ENCODE assay signal across 1 cellular context in the genomic region with DNA sequence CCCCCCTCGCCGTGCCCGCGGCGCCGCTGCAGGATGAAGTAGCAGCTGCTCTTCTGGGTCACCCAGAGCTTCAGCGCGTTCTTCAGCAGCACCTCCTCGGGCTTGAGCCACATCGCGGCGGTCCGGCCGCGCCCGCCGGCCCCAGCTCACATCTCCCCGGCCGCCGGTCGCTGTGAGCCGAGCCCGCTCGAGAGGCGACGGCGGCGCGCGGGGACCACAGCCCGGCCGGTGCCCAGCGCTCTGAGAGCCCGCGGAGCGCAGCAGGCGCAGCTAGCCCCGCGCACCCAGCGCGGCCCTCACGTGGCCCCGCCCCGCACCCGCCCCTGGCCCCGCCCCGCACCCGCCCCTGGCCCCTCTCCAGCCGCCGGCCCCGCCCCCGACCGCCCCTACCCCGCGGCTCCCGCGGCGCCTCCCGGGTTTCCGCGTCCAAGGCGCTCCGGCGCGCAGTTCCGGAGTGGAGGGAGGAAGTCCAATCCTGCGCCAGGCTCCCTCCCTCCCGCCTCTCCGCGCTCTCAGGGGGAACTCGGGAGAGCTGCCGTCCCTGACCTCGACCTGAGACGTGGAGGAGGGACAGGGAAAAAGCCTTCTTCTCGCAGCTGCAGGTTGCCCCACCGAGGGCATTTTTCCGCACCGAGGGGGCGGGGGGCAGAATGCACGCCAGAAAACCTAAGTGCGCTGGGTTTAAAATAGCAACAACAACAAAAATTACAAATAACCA.
TF ChIP-seq lines count a peak whose summit lies in the region.

A gene (minus strand): TSS at position 242 of the 718 bp plus-strand sequence. CDS start 129 bp downstream, at position 113.

TF ChIP-seq in HepG2, 621 proteins besides CTCF, POLR2A, EP300 and RAD21 (continued from another document and continues in another):
- TF ChIP-seq, protein P1, sequence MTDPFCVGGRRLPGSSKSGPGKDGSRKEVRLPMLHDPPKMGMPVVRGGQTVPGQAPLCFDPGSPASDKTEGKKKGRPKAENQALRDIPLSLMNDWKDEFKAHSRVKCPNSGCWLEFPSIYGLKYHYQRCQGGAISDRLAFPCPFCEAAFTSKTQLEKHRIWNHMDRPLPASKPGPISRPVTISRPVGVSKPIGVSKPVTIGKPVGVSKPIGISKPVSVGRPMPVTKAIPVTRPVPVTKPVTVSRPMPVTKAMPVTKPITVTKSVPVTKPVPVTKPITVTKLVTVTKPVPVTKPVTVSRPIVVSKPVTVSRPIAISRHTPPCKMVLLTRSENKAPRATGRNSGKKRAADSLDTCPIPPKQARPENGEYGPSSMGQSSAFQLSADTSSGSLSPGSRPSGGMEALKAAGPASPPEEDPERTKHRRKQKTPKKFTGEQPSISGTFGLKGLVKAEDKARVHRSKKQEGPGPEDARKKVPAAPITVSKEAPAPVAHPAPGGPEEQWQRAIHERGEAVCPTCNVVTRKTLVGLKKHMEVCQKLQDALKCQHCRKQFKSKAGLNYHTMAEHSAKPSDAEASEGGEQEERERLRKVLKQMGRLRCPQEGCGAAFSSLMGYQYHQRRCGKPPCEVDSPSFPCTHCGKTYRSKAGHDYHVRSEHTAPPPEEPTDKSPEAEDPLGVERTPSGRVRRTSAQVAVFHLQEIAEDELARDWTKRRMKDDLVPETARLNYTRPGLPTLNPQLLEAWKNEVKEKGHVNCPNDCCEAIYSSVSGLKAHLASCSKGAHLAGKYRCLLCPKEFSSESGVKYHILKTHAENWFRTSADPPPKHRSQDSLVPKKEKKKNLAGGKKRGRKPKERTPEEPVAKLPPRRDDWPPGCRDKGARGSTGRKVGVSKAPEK (CRISPR knock-in tag; IDR thresholded peaks at IDR 0.05; ENCODE audit: borderline replicate concordance), result no peak
- TF ChIP-seq HOXA5 (CRISPR knock-in tag; IDR thresholded peaks at IDR 0.05), result no peak
- TF ChIP-seq DPF2 (CRISPR knock-in tag; IDR thresholded peaks at IDR 0.05; ENCODE audit: borderline replicate concordance, low read depth), result no peak
- TF ChIP-seq ZEB1 (IDR thresholded peaks at IDR 0.05; ENCODE audit: insufficient replicate concordance, low read depth), result no peak
- no peak; the same call in 1 of the 2 replicates for TF ChIP-seq KDM5B (CRISPR knock-in tag; IDR thresholded peaks at IDR 0.05; ENCODE audit: borderline replicate concordance)
- TF ChIP-seq ZNF354B (CRISPR knock-in tag; IDR thresholded peaks at IDR 0.05), result 0 out of 2 replicates have a peak, but pooled peaks have one; percentile 49
- TF ChIP-seq, protein P2, sequence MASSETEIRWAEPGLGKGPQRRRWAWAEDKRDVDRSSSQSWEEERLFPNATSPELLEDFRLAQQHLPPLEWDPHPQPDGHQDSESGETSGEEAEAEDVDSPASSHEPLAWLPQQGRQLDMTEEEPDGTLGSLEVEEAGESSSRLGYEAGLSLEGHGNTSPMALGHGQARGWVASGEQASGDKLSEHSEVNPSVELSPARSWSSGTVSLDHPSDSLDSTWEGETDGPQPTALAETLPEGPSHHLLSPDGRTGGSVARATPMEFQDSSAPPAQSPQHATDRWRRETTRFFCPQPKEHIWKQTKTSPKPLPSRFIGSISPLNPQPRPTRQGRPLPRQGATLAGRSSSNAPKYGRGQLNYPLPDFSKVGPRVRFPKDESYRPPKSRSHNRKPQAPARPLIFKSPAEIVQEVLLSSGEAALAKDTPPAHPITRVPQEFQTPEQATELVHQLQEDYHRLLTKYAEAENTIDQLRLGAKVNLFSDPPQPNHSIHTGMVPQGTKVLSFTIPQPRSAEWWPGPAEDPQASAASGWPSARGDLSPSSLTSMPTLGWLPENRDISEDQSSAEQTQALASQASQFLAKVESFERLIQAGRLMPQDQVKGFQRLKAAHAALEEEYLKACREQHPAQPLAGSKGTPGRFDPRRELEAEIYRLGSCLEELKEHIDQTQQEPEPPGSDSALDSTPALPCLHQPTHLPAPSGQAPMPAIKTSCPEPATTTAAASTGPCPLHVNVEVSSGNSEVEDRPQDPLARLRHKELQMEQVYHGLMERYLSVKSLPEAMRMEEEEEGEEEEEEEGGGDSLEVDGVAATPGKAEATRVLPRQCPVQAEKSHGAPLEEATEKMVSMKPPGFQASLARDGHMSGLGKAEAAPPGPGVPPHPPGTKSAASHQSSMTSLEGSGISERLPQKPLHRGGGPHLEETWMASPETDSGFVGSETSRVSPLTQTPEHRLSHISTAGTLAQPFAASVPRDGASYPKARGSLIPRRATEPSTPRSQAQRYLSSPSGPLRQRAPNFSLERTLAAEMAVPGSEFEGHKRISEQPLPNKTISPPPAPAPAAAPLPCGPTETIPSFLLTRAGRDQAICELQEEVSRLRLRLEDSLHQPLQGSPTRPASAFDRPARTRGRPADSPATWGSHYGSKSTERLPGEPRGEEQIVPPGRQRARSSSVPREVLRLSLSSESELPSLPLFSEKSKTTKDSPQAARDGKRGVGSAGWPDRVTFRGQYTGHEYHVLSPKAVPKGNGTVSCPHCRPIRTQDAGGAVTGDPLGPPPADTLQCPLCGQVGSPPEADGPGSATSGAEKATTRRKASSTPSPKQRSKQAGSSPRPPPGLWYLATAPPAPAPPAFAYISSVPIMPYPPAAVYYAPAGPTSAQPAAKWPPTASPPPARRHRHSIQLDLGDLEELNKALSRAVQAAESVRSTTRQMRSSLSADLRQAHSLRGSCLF (CRISPR knock-in tag; IDR thresholded peaks at IDR 0.05; ENCODE audit: borderline replicate concordance), result no peak
- TF ChIP-seq ZMAT3 (CRISPR knock-in tag; conservative IDR thresholded peaks at IDR 0.05), result no peak; the same call in 1 of the 2 replicates
- 0 out of 2 replicates have a peak, but pooled peaks have one; percentile 21 for TF ChIP-seq MYC (CRISPR knock-in tag; IDR thresholded peaks at IDR 0.05; ENCODE audit: borderline replicate concordance)
- TF ChIP-seq ZNF510 (CRISPR knock-in tag; IDR thresholded peaks at IDR 0.05; ENCODE audit: low read depth), result no peak
- no peak for TF ChIP-seq HNRNPUL1 (IDR thresholded peaks at IDR 0.05; ENCODE audit: low read depth, low read length)
- TF ChIP-seq MAF1 (CRISPR knock-in tag; IDR thresholded peaks at IDR 0.05; ENCODE audit: borderline replicate concordance), result no peak
- no peak for TF ChIP-seq HNRNPK (IDR thresholded peaks at IDR 0.05; ENCODE audit: low read depth, low read length, poor library complexity, severe bottlenecking)
- TF ChIP-seq, protein P3, sequence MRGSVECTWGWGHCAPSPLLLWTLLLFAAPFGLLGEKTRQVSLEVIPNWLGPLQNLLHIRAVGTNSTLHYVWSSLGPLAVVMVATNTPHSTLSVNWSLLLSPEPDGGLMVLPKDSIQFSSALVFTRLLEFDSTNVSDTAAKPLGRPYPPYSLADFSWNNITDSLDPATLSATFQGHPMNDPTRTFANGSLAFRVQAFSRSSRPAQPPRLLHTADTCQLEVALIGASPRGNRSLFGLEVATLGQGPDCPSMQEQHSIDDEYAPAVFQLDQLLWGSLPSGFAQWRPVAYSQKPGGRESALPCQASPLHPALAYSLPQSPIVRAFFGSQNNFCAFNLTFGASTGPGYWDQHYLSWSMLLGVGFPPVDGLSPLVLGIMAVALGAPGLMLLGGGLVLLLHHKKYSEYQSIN (CRISPR knock-in tag; IDR thresholded peaks at IDR 0.05; ENCODE audit: borderline replicate concordance), result no peak
- TF ChIP-seq PAX8 (CRISPR knock-in tag; IDR thresholded peaks at IDR 0.05; ENCODE audit: borderline replicate concordance), result no peak
- TF ChIP-seq DNMT3B (CRISPR knock-in tag; conservative IDR thresholded peaks at IDR 0.05), result no peak
- TF ChIP-seq ETV5 (CRISPR knock-in tag; IDR thresholded peaks at IDR 0.05; ENCODE audit: borderline replicate concordance), result peak; percentile 89
- no peak for TF ChIP-seq SOX13 (IDR thresholded peaks at IDR 0.05)
- peak in 1 of 2 experiments; percentile 56; a peak in 1 of 4 replicates for TF ChIP-seq SOX13 (CRISPR knock-in tag; conservative IDR thresholded peaks at IDR 0.05 in 1 of 2, IDR thresholded peaks at IDR 0.05 in 1 of 2)
- TF ChIP-seq ZNF674 (CRISPR knock-in tag; IDR thresholded peaks at IDR 0.05; ENCODE audit: low read depth), result 0 out of 2 replicates have a peak, but pooled peaks have one; percentile 68
- TF ChIP-seq SRY (CRISPR knock-in tag; IDR thresholded peaks at IDR 0.05), result no peak; the same call in 1 of the 2 replicates
- TF ChIP-seq, protein P4, sequence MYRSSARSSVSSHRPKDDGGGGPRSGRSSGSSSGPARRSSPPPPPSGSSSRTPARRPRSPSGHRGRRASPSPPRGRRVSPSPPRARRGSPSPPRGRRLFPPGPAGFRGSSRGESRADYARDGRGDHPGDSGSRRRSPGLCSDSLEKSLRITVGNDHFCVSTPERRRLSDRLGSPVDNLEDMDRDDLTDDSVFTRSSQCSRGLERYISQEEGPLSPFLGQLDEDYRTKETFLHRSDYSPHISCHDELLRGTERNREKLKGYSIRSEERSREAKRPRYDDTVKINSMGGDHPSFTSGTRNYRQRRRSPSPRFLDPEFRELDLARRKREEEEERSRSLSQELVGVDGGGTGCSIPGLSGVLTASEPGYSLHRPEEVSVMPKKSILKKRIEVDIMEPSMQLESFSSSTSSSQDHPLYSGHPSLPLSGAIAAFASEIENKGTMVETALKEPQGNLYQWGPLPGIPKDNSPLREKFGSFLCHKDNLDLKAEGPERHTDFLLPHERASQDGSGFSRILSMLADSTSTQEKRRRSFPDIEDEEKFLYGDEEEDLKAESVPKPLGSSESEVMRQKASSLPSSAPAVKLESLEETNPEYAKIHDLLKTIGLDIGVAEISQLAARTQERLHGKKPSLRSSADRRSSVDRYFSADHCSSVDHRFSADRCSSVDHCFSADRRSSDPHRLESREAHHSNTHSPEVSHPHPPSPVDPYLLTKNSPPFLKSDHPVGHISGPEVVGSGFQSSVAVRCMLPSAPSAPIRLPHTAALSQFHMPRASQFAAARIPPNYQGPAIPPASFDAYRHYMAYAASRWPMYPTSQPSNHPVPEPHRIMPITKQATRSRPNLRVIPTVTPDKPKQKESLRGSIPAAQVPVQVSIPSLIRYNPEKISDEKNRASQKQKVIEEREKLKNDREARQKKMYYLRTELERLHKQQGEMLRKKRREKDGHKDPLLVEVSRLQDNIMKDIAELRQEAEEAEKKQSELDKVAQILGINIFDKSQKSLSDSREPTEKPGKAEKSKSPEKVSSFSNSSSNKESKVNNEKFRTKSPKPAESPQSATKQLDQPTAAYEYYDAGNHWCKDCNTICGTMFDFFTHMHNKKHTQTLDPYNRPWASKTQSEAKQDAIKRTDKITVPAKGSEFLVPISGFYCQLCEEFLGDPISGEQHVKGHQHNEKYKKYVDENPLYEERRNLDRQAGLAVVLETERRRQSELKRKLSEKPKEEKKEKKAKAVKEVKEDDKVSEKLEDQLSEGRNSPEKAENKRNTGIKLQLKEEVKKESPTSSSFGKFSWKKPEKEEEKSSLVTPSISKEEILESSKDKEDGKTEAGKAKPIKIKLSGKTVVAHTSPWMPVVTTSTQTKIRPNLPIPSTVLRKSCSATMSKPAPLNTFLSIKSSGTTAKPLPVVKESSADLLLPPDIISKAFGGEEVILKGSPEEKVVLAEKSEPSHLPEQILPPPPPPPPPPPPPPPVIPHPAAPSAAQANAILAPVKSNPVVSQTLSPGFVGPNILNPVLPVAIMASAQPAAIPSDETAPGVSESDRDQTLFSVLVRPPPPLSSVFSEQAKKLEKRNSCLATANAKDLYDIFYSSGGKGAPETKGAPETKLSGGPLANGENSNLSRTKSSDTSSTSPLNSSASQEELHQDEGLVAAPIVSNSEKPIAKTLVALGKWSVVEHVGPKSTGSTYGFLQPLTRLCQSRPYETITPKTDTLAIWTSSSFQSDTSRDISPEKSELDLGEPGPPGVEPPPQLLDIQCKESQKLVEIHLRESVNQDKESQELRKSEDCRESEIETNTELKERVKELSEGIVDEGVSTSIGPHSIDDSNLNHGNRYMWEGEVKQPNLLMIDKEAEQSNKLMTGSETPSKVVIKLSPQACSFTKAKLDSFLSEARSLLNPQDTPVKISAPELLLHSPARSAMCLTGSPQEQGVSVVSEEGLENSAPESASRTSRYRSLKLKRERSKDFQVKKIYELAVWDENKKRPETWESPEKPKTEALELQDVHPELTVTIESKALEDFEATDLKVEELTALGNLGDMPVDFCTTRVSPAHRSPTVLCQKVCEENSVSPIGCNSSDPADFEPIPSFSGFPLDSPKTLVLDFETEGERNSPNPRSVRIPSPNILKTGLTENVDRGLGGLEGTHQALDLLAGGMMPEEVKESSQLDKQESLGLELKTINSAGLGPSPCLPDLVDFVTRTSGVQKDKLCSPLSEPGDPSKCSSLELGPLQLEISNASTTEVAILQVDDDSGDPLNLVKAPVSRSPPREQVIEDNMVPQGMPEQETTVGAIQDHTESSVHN (CRISPR knock-in tag; IDR thresholded peaks at IDR 0.05), result no peak
- no peak for TF ChIP-seq ZNF713 (CRISPR knock-in tag; IDR thresholded peaks at IDR 0.05)
- TF ChIP-seq, protein P5, sequence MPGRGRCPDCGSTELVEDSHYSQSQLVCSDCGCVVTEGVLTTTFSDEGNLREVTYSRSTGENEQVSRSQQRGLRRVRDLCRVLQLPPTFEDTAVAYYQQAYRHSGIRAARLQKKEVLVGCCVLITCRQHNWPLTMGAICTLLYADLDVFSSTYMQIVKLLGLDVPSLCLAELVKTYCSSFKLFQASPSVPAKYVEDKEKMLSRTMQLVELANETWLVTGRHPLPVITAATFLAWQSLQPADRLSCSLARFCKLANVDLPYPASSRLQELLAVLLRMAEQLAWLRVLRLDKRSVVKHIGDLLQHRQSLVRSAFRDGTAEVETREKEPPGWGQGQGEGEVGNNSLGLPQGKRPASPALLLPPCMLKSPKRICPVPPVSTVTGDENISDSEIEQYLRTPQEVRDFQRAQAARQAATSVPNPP (CRISPR knock-in tag; IDR thresholded peaks at IDR 0.05), result no peak
- TF ChIP-seq, protein P6, sequence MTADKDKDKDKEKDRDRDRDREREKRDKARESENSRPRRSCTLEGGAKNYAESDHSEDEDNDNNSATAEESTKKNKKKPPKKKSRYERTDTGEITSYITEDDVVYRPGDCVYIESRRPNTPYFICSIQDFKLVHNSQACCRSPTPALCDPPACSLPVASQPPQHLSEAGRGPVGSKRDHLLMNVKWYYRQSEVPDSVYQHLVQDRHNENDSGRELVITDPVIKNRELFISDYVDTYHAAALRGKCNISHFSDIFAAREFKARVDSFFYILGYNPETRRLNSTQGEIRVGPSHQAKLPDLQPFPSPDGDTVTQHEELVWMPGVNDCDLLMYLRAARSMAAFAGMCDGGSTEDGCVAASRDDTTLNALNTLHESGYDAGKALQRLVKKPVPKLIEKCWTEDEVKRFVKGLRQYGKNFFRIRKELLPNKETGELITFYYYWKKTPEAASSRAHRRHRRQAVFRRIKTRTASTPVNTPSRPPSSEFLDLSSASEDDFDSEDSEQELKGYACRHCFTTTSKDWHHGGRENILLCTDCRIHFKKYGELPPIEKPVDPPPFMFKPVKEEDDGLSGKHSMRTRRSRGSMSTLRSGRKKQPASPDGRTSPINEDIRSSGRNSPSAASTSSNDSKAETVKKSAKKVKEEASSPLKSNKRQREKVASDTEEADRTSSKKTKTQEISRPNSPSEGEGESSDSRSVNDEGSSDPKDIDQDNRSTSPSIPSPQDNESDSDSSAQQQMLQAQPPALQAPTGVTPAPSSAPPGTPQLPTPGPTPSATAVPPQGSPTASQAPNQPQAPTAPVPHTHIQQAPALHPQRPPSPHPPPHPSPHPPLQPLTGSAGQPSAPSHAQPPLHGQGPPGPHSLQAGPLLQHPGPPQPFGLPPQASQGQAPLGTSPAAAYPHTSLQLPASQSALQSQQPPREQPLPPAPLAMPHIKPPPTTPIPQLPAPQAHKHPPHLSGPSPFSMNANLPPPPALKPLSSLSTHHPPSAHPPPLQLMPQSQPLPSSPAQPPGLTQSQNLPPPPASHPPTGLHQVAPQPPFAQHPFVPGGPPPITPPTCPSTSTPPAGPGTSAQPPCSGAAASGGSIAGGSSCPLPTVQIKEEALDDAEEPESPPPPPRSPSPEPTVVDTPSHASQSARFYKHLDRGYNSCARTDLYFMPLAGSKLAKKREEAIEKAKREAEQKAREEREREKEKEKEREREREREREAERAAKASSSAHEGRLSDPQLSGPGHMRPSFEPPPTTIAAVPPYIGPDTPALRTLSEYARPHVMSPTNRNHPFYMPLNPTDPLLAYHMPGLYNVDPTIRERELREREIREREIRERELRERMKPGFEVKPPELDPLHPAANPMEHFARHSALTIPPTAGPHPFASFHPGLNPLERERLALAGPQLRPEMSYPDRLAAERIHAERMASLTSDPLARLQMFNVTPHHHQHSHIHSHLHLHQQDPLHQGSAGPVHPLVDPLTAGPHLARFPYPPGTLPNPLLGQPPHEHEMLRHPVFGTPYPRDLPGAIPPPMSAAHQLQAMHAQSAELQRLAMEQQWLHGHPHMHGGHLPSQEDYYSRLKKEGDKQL (CRISPR knock-in tag; IDR thresholded peaks at IDR 0.05; ENCODE audit: low read depth), result no peak
